In the genomic region with DNA sequence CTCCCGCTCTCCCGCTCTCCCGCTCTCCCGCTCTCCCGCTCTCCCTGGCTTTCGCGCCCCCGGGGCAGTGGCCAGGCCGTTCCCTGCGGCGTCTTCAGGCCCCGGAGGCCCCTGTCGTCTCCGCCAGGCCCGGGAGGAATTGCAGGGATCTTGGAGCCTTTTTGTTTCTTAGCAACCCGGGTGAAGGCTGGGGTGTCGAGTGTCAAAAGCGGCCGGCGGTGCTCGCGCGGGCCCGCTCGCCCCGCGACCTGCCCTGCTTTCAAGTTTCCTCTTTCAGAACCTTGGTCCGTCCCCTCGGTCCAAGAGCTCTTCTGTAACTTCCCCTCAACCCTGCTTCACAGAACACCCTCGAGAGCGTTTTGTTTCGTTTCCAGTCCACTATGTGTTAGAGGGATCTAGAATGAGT, we compare ENCODE assay signal across 8 cellular contexts. TPM values are rescaled to one million over a fixed set of nuclear protein-coding genes. Genes with fewer than 3 reads are reported as not detected.
DNase-seq lines count a peak whose midpoint lies in the region; ATAC-seq and TF ChIP-seq lines count a peak whose summit lies in the region.

No MANE protein-coding gene starts in this region.

- no peak for TF ChIP-seq POLR2A in Peyer's patch (IDR thresholded peaks at IDR 0.05)

- peaks cover 36% of the 10 kb centered on the region for H3K4me1 Mint-ChIP-seq in Calu3 (ENCODE audit: low read depth, unreplicated experiment)
- peaks cover 36% of the 10 kb centered on the region for H3K4me1 Mint-ChIP-seq in activated naive CD8-positive, alpha-beta T cell treated with anti-CD3 and anti-CD28 coated beads for 36 hours
- peaks cover 17% of the 10 kb centered on the region for H3K4me1 Mint-ChIP-seq in glutamatergic neuron (ENCODE audit: low read depth, unreplicated experiment)

- intact Hi-C loops in Calu3 (cut with micrococcal nuclease; ENCODE audit: unreplicated experiment), result loop anchor here (5.0 kb wide), 1 partner anchor 151 kb away; the partner anchor contains the start of gene TRAPPC8
- intact Hi-C loops in aorta (cut with DNase I), result loop anchor here (2.0 to 10.0 kb wide), 5 partner anchors 148 to 382 kb away; partner anchors contain the start of genes GAREM1 (in 2 of the 2) and TRAPPC8 (in 2 of the 2)

- CTCF ChIA-PET in Calu3 (lab: Charles Lee), result interaction anchor here (0.6 kb wide), 1 partner anchor 622 kb away, joined by 4 read pairs; no protein-coding TSS in a partner anchor

- ATAC-seq in GM19455 (IDR thresholded peaks at IDR 0.05; ENCODE audit: unreplicated experiment) (peak; percentile 28), HG03565 (IDR thresholded peaks at IDR 0.05; ENCODE audit: unreplicated experiment) (peak; percentile 23), aorta (ENCODE audit: low FRiP score) (peak; percentile 27)

- H3K36me3 Mint-ChIP-seq in Calu3 (ENCODE audit: insufficient read depth, unreplicated experiment), result peaks cover 43% of the 10 kb centered on the region
- H3K36me3 Mint-ChIP-seq in activated naive CD8-positive, alpha-beta T cell treated with anti-CD3 and anti-CD28 coated beads for 36 hours, result peaks cover 32% of the 10 kb centered on the region
- no peaks in the 10 kb centered on the region for H3K36me3 Mint-ChIP-seq in glutamatergic neuron (ENCODE audit: unreplicated experiment)

- H3K4me1 ChIP-seq in Peyer's patch, result peaks cover 0 to 26% (median 9%) of the 10 kb centered on the region in 4 donors
- no peaks in the 10 kb centered on the region for H3K4me1 ChIP-seq in aorta (ENCODE audit: control insufficient read depth in 1 of 2, insufficient read depth in 2 of 2, low read length in 2 of 2)

- H3K9me3 Mint-ChIP-seq in Calu3 (ENCODE audit: low read depth, unreplicated experiment) (no peaks in the 10 kb centered on the region), glutamatergic neuron (ENCODE audit: unreplicated experiment) (peaks cover 7% of the 10 kb centered on the region)
- no peaks in the 10 kb centered on the region for H3K9me3 Mint-ChIP-seq in activated naive CD8-positive, alpha-beta T cell treated with anti-CD3 and anti-CD28 coated beads for 36 hours

- WGBS in aorta, 2 donors, result 0% methylated on average over 24 to 32 of the region's 32 CpGs

- peak overlapping the region; percentile 97 for H3K27ac Mint-ChIP-seq in Calu3 (ENCODE audit: unreplicated experiment)
- H3K27ac Mint-ChIP-seq in activated naive CD8-positive, alpha-beta T cell treated with anti-CD3 and anti-CD28 coated beads for 36 hours, result peak overlapping the region; percentile 95
- H3K27ac Mint-ChIP-seq in glutamatergic neuron (ENCODE audit: unreplicated experiment), result peak overlapping the region; percentile 95

- H3K27me3 Mint-ChIP-seq in Calu3 (ENCODE audit: unreplicated experiment) (no peaks in the 10 kb centered on the region), glutamatergic neuron (ENCODE audit: unreplicated experiment) (peaks cover 13% of the 10 kb centered on the region)
- no peaks in the 10 kb centered on the region for H3K27me3 Mint-ChIP-seq in activated naive CD8-positive, alpha-beta T cell treated with anti-CD3 and anti-CD28 coated beads for 36 hours

- H3K4me3 ChIP-seq in Peyer's patch (peak overlapping the region; percentile 61 to 92 (median 70)), aorta (ENCODE audit: low read length in 2 of 2) (peak overlapping the region; percentile 51 to 57)

- peak overlapping the region; percentile 98 for H3K4me3 Mint-ChIP-seq in Calu3 (ENCODE audit: low read depth, unreplicated experiment)
- peak overlapping the region; percentile 98 for H3K4me3 Mint-ChIP-seq in activated naive CD8-positive, alpha-beta T cell treated with anti-CD3 and anti-CD28 coated beads for 36 hours
- peak overlapping the region; percentile 99 for H3K4me3 Mint-ChIP-seq in glutamatergic neuron (ENCODE audit: unreplicated experiment)

- H3K9me3 ChIP-seq in Peyer's patch (no peaks in the 10 kb centered on the region), aorta (ENCODE audit: control insufficient read depth, low read length) (no peaks in the 10 kb centered on the region)

- H3K27ac ChIP-seq in Peyer's patch (peak overlapping the region; percentile 95 to 100 (median 98)), aorta (ENCODE audit: low read depth in 1 of 2, low read length in 2 of 2) (peak overlapping the region; percentile 3 to 50)

- no TSS peak for BruUV-seq in Calu3 (replicated peaks; lab: Mats Ljungman, UMichigan)

- H3K36me3 ChIP-seq in Peyer's patch (no peaks in the 10 kb centered on the region), aorta (ENCODE audit: control insufficient read depth in 1 of 2, insufficient read depth in 2 of 2, low read length in 1 of 2) (no peaks in the 10 kb centered on the region)

- H3K27me3 ChIP-seq in Peyer's patch (no peaks in the 10 kb centered on the region), aorta (ENCODE audit: control insufficient read depth in 1 of 2, insufficient read depth in 2 of 2, low read length in 1 of 2) (no peaks in the 10 kb centered on the region)

- TF ChIP-seq CTCF in Calu3 (IDR thresholded peaks at IDR 0.05; ENCODE audit: unreplicated experiment) (no peak), Peyer's patch (IDR thresholded peaks at IDR 0.05) (no peak), glutamatergic neuron (IDR thresholded peaks at IDR 0.05; ENCODE audit: partially characterized antibody, unreplicated experiment) (no peak)

- DNase-seq in Calu3, result peak; percentile 46
- DNase-seq in Peyer's patch, result peak; percentile 57 to 78 (median 70)
- DNase-seq in activated naive CD8-positive, alpha-beta T cell treated with anti-CD3 and anti-CD28 coated beads for 36 hours, result no peak
- peak; percentile 64 for DNase-seq in glutamatergic neuron
- peak in 38 of 56 donors; percentile 6 to 67 (median 44) for DNase-seq in nucleus accumbens (lab: John Stamatoyannopoulos, UW)
- DNase-seq in aorta, result peak; percentile 68 to 84

RNA-seq across cellular contexts. Expression of gene RNF138, which starts 1.4 kb away (rescaled TPM):
- total RNA-seq in Calu3 (2022) (34.6 and 38.9 TPM in 2 replicates), Peyer's patch (10 to 100 TPM; 11.1 to 21.7 (median 15.4) TPM), glutamatergic neuron (ENCODE audit: unreplicated experiment) (24.6 TPM), aorta (10 to 100 TPM; 21.0 to 22.4 TPM)
- 100 to 1,000 TPM in 1 of 2 experiments, 10 to 100 TPM in 1; 95.9 to 107 TPM for total RNA-seq in activated naive CD8-positive, alpha-beta T cell treated with anti-CD3 and anti-CD28 coated beads for 36 hours
- 10 to 100 TPM in 1 of 2 donors, 1 to 10 TPM in 1; 7.8 to 15.0 TPM for polyA plus RNA-seq in aorta
